ENCODE assay signal across 26 cellular contexts in genomic region chrX:95945528-95945927, GRCh38.
"Had no signal": no experiment of that assay in that cellular context is flagged by ENCODE, and none has a peak within 500 bp of the region (broad histone marks: within the 10 kb centered on the region; RNA-seq: fewer than 3 reads in every experiment).

No MANE protein-coding gene starts in this region.

- H3K36me3 ChIP-seq: gastroesophageal sphincter, heart left ventricle, neutrophil, right atrium auricular region, suprapubic skin, transverse colon, vagina had no signal

- H3K9me3 ChIP-seq: gastroesophageal sphincter, heart left ventricle, mucosa of descending colon, neutrophil, right atrium auricular region, suprapubic skin, transverse colon, vagina had no signal

- H3K9ac ChIP-seq: parathyroid adenoma had no signal

- H3K4me2 ChIP-seq: hepatocyte, smooth muscle cell had no signal

- ATAC-seq: gastroesophageal sphincter; heart left ventricle; left lobe of liver; mucosa of descending colon; natural killer cell treated with Interleukin-12 subunit alpha and Interleukin-12 subunit beta and Interleukin-15 and Interleukin-18, amount 100 ng/mL, for 72 hours; stimulated activated naive CD8-positive, alpha-beta T cell treated with anti-CD3 and anti-CD28 coated beads, Interleukin-15, amount 100 ng/mL, for 72 hours had no signal

- H3K79me2 ChIP-seq: hepatocyte, parathyroid adenoma had no signal

- H2AFZ ChIP-seq: hepatocyte, parathyroid adenoma had no signal

- H3K27me3 ChIP-seq: gastroesophageal sphincter, heart left ventricle, hepatocyte, neutrophil, right atrium auricular region, suprapubic skin, transverse colon, vagina had no signal

- H3K27ac ChIP-seq: coronary artery, gastroesophageal sphincter, heart left ventricle, hepatocyte, neutrophil, parathyroid adenoma, right atrium auricular region, suprapubic skin, transverse colon, vagina had no signal

- H3K4me1 ChIP-seq: gastroesophageal sphincter, heart left ventricle, parathyroid adenoma, right atrium auricular region, suprapubic skin, transverse colon, vagina had no signal

- DNase-seq: dermis blood vessel endothelial cell; effector memory CD4-positive, alpha-beta T cell; foreskin fibroblast; heart left ventricle; kidney; mucosa of descending colon; naive B cell; stimulated activated CD4-positive, alpha-beta T cell treated with anti-CD3 and anti-CD28 coated beads, Interleukin-12 subunit alpha, Interleukin-12 subunit beta, amount 100 ng/mL, for 4 hours; stimulated activated CD4-positive, alpha-beta T cell treated with anti-CD3 and anti-CD28 coated beads, Interleukin-1b, Interleukin-23, amount 100 ng/mL, for 48 hours; stimulated activated CD4-positive, alpha-beta T cell treated with anti-CD3 and anti-CD28 coated beads, Interleukin-4, amount 100 ng/mL, for 1 hour; stimulated activated CD8-positive, alpha-beta memory T cell treated with anti-CD3 and anti-CD28 coated beads, Interleukin-4, amount 100 ng/mL, for 48 hours; stimulated activated naive CD4-positive, alpha-beta T cell; stimulated activated naive CD8-positive, alpha-beta T cell treated with anti-CD3 and anti-CD28 coated beads, Interleukin-15, amount 100 ng/mL, for 72 hours; transverse colon had no signal

- H3K4me3 ChIP-seq: coronary artery, gastroesophageal sphincter, heart left ventricle, hepatocyte, lung, mucosa of descending colon, right atrium auricular region, smooth muscle cell, suprapubic skin, transverse colon, vagina had no signal
